In the genomic region with DNA sequence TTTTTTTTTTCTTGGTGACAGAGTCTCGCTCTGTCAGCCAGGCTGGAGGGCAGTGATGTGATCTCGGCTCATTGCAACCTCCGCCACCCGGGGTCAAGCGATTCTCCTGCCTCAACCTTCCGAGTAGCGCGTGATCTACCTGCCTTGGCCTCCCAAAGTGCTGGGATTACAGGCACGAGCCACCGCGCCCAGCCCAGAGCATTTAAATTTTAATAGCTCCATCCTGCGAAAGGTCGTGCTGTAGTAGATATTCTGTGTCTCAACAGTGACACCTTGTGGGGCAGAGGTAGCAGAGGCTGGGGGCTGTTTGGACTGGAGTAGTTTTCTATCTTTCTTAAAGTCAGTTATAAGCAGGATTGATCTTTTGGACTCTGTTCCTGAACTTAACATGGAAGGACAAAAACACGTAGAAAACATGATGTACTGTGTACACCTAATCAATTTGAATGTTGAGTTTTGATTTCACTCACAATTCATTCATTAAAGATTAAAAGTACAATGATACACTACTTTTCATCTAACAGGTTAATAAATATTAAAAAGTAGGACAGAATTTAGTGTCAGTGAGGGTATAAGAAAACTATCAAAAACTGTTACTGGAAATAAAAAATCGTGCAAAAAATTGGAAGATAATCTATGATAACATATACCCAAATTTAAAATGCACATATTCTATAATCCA, we compare ENCODE assay signal across 8 cellular contexts. TPM values are rescaled to one million over a fixed set of nuclear protein-coding genes. Genes with fewer than 3 reads are reported as not detected.
A peak's percentile ranks its signal among the peaks of the same experiment; 100 is the strongest.
DNase-seq lines count a peak whose midpoint lies in the region; ATAC-seq and TF ChIP-seq lines count a peak whose summit lies in the region.

No MANE protein-coding gene starts in this region.

- H3K4me3 Mint-ChIP-seq in activated naive CD8-positive, alpha-beta T cell, result peak overlapping the region; percentile 21

- no peaks in the 10 kb centered on the region for H3K36me3 ChIP-seq in SK-N-MC (ENCODE audit: insufficient read depth, low read length)
- H3K36me3 ChIP-seq in parathyroid adenoma (ENCODE audit: control insufficient read depth, insufficient read depth, low read length), result no peaks in the 10 kb centered on the region
- H3K36me3 ChIP-seq in vagina, result no peaks in the 10 kb centered on the region

- peak; percentile 88 for ATAC-seq in GM21825 (IDR thresholded peaks at IDR 0.05; ENCODE audit: unreplicated experiment)
- peak; percentile 94 for ATAC-seq in Right ventricle myocardium superior (ENCODE audit: poor library complexity)

- TF ChIP-seq CTCF in parathyroid adenoma (IDR thresholded peaks at IDR 0.05) (peak; percentile 80), vagina (IDR thresholded peaks at IDR 0.05) (peak; percentile 27 to 70 (median 67))

- H3K36me3 Mint-ChIP-seq in activated naive CD8-positive, alpha-beta T cell, result no peaks in the 10 kb centered on the region

- H3K9me3 Mint-ChIP-seq in activated naive CD8-positive, alpha-beta T cell (ENCODE audit: low read depth), result no peaks in the 10 kb centered on the region

- no peaks in the 10 kb centered on the region for H3K79me2 ChIP-seq in parathyroid adenoma

- TF ChIP-seq POLR2A in vagina (IDR thresholded peaks at IDR 0.05), result no peak

- peaks cover 1% of the 10 kb centered on the region for H3K27me3 Mint-ChIP-seq in activated naive CD8-positive, alpha-beta T cell

- peaks cover 5% of the 10 kb centered on the region for H3K4me1 Mint-ChIP-seq in activated naive CD8-positive, alpha-beta T cell (ENCODE audit: low read depth)

- H3K4me3 ChIP-seq in SK-N-MC (no peak overlapping the region), parathyroid adenoma (ENCODE audit: low read depth, low read length) (no peak overlapping the region), vagina (peak overlapping the region in 1 of 2 donors; percentile 43)

- in situ Hi-C loops in G401 (cut with HindIII; ENCODE audit: low sequenced_read_pairs), result loop anchor here (25.0 kb wide), 1 partner anchor 150 kb away; no protein-coding TSS in a partner anchor

- peak overlapping the region; percentile 74 for H2AFZ ChIP-seq in parathyroid adenoma

- no peak overlapping the region for H3K27ac Mint-ChIP-seq in activated naive CD8-positive, alpha-beta T cell

- H3K4me1 ChIP-seq in parathyroid adenoma, result no peaks in the 10 kb centered on the region
- H3K4me1 ChIP-seq in vagina, result no peaks in the 10 kb centered on the region

- H3K9ac ChIP-seq in SK-N-MC (ENCODE audit: insufficient read length) (no peak overlapping the region), parathyroid adenoma (no peak overlapping the region)

- no peak overlapping the region for H3K4me2 ChIP-seq in parathyroid adenoma (ENCODE audit: low read length)

- H3K27me3 ChIP-seq in parathyroid adenoma (ENCODE audit: control insufficient read depth, insufficient read depth, low read length) (no peaks in the 10 kb centered on the region), vagina (no peaks in the 10 kb centered on the region)

- no peak overlapping the region for H3K27ac ChIP-seq in SK-N-MC
- no peak overlapping the region for H3K27ac ChIP-seq in parathyroid adenoma
- no peak overlapping the region for H3K27ac ChIP-seq in vagina

- H3K9me3 ChIP-seq in SK-N-MC (ENCODE audit: low read depth, low read length) (no peaks in the 10 kb centered on the region), parathyroid adenoma (ENCODE audit: control insufficient read depth, low read length) (no peaks in the 10 kb centered on the region), vagina (no peaks in the 10 kb centered on the region)

- intact Hi-C loops in Right ventricle myocardium superior (cut with DNase I) (loop anchor here (5.0 kb wide), 1 partner anchor 150 kb away; no protein-coding TSS in a partner anchor), vagina (cut with DNase I) (loop anchor here (5.0 kb wide), 1 partner anchor 150 kb away; no protein-coding TSS in a partner anchor)

- DNase-seq in G401 (ENCODE audit: low spot score), result peak; percentile 82
- DNase-seq in Kasumi-1 (lab: John Stamatoyannopoulos, UW), result peak; percentile 87 to 88
- DNase-seq in SK-N-MC (ENCODE audit: low read depth, low spot score), result peak; percentile 45
- DNase-seq in Right ventricle myocardium superior, result no peak
- no peak for DNase-seq in vagina (ENCODE audit: extremely low spot score in 2 of 2)

RNA-seq across cellular contexts. Expression of a gene that starts 11.0 kb away (rescaled TPM):
- total RNA-seq in G401 (2014; rRNA removed; shearing (Covaris generic)), result 54.3 and 85.6 TPM in 2 replicates
- 131 TPM for total RNA-seq in Right ventricle myocardium superior
- 184 TPM for total RNA-seq in vagina

Comparison
In these comparisons a context has a peak if more than half of its experiments do, and no peak if none do; other contexts are left out.
1. DNase-seq: peak in G401 (single experiment), Kasumi-1 (2 of 2) and SK-N-MC (single experiment); none in Right ventricle myocardium superior (single experiment) and vagina (0 of 2).